ENCODE assay signal across 35 cellular contexts in the genomic region with DNA sequence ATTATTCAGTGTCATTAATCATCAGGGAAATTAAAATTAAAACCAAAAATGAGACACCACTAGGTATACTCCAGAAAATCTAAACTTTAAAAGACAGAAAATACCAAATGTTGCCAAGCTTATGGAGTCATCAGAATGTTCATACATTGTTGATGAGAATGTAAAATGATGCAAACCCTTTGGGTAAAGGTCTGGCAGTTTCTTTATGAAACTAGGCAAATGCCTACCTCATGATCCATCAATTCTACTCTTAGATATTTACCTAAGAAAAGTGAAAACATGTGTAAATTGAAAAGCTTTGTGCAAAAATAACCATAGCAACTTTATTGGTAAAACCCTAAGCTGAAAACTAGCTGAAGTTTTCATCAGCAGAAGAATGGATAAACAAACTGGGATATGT.
"Had no signal": no experiment of that assay in that cellular context is flagged by ENCODE, and none has a peak within 500 bp of the region (broad histone marks: within the 10 kb centered on the region; RNA-seq: fewer than 3 reads in every experiment).

No MANE protein-coding gene starts in this region.

- H3K27ac ChIP-seq: cardiac muscle cell, Peyer's patch, RWPE1, WERI-Rb-1 had no signal

- H3K9me3 ChIP-seq: MG63, Peyer's patch had no signal

- DNase-seq: activated CD4-positive, alpha-beta memory T cell treated with anti-CD3 and anti-CD28 coated beads, Interleukin-2, amount 10 ng/mL, durations not matched to agents 7 days and 5 days; activated CD4-positive, alpha-beta T cell treated with anti-CD3 and anti-CD28 coated beads for 1 hour; activated CD4-positive, alpha-beta T cell treated with anti-CD3 and anti-CD28 coated beads for 48 hours; activated CD4-positive, CD25-positive, alpha-beta regulatory T cell; activated CD8-positive, alpha-beta memory T cell treated with anti-CD3 and anti-CD28 coated beads for 24 hours; activated CD8-positive, alpha-beta memory T cell treated with anti-CD3 and anti-CD28 coated beads, Interleukin-2, amount 10 ng/mL, durations not matched to agents 7 days and 5 days; activated CD8-positive, alpha-beta memory T cell treated with anti-CD3 and anti-CD28 coated beads, Interleukin-2, amount 50 U/mL, for 48 hours; activated effector memory CD4-positive, alpha-beta T cell treated with Interleukin-2 at 50 U/mL for 16 hours; activated naive CD4-positive, alpha-beta T cell treated with anti-CD3 and anti-CD28 coated beads, Interleukin-2, amount 10 ng/mL, durations not matched to agents 7 days and 5 days; activated naive CD8-positive, alpha-beta T cell treated with anti-CD3 and anti-CD28 coated beads, Interleukin-2, amount 50 U/mL, for 24 hours; activated T-cell treated with anti-CD3 and anti-CD28 coated beads, Interleukin-2, amount 50 U/mL, for 48 hours; amniotic stem cell; aorta; Kasumi-1; KG1; MG63; NCI-H1092; NCI-H1436 treated with DMSO at 0.1 percent for 48 hours; NCI-H1694 treated with DMSO at 0.1 percent for 48 hours; NCI-H2029; NCI-H510A; NCI-H526; NCI-H748 treated with DMSO at 0.1 percent for 48 hours; NK-92 treated with Interleukin-12 subunit alpha and Interleukin-12 subunit beta, amount 100 ng/mL, for 24 hours; PC-3; Peyer's patch; SIG-M5; T-cell; T-helper 2 cell; T-helper 9 cell; WERI-Rb-1 had no signal

- H3K27me3 ChIP-seq: cardiac muscle cell, MG63, Peyer's patch had no signal

- H3K4me3 ChIP-seq: cardiac muscle cell, MG63, Peyer's patch had no signal

- H3K4me1 ChIP-seq: Peyer's patch had no signal

- H3K36me3 ChIP-seq: cardiac muscle cell, MG63, Peyer's patch, WERI-Rb-1 had no signal

- ATAC-seq: activated CD8-positive, alpha-beta memory T cell treated with anti-CD3 and anti-CD28 coated beads, Interleukin-2, amount 10 ng/mL, durations not matched to agents 7 days and 5 days; activated naive CD8-positive, alpha-beta T cell treated with anti-CD3 and anti-CD28 coated beads, Interleukin-2, amount 50 U/mL, for 24 hours; PC-3; Right ventricle myocardium inferior; SK-N-SH treated with all-trans-retinoic acid at 6 μM for 48 hours; T-cell had no signal
